In genomic region chr10:73772280-73773151, GRCh38 we compare ENCODE assay signal across 1 cellular context.
TF ChIP-seq lines count a peak whose summit lies in the region.

No MANE protein-coding gene starts in this region.

TF ChIP-seq in H1, 55 proteins besides CTCF, POLR2A, EP300 and RAD21 (continued from another document):
- 0 out of 2 replicates have a peak, but pooled peaks have one; percentile 9 for TF ChIP-seq E2F6 (IDR thresholded peaks at IDR 0.05)
- 0 out of 4 replicates have a peak, but pooled peaks have one; percentile 26 to 86 for TF ChIP-seq HDAC2 (IDR thresholded peaks at IDR 0.05; ENCODE audit: borderline replicate concordance in 1 of 2, low read depth in 2 of 2, low read length in 2 of 2)
- no peak for TF ChIP-seq USF2 (IDR thresholded peaks at IDR 0.05; ENCODE audit: low read length)
- TF ChIP-seq SIN3A (conservative IDR thresholded peaks at IDR 0.05 in 1 of 2, IDR thresholded peaks at IDR 0.05 in 1 of 2; ENCODE audit: low read depth in 1 of 2, low read length in 2 of 2), result peak; percentile 23 to 71; a peak in 1 of 4 replicates
- peak; percentile 53; the same call in 1 of the 2 replicates for TF ChIP-seq POLR2AphosphoS5 (IDR thresholded peaks at IDR 0.05; ENCODE audit: low read depth, low read length)
- TF ChIP-seq KDM1A (IDR thresholded peaks at IDR 0.05; ENCODE audit: borderline replicate concordance, low read length), result peak; percentile 24; the same call in 1 of the 2 replicates
- TF ChIP-seq ASH2L (IDR thresholded peaks at IDR 0.05; ENCODE audit: low read length), result peak; percentile 94
- TF ChIP-seq MAX (IDR thresholded peaks at IDR 0.05), result peak; percentile 48; the same call in 1 of the 2 replicates
- TF ChIP-seq MAFK (IDR thresholded peaks at IDR 0.05; ENCODE audit: low read depth, low read length), result no peak
- no peak for TF ChIP-seq BRCA1 (IDR thresholded peaks at IDR 0.05; ENCODE audit: low read depth, low read length)
- TF ChIP-seq PHF8 (conservative IDR thresholded peaks at IDR 0.05; ENCODE audit: low read depth, low read length), result peak; percentile 74
- TF ChIP-seq RXRA (IDR thresholded peaks at IDR 0.05; ENCODE audit: insufficient read depth, low read depth, low read length), result no peak
- peak; percentile 88; the same call in 1 of the 2 replicates for TF ChIP-seq RBBP5 (IDR thresholded peaks at IDR 0.05; ENCODE audit: borderline replicate concordance, low read depth, low read length)
- no peak for TF ChIP-seq JUN (IDR thresholded peaks at IDR 0.05; ENCODE audit: low read depth, low read length)
- TF ChIP-seq YY1 (IDR thresholded peaks at IDR 0.05; ENCODE audit: low read depth, low read length), result peak; percentile 79
- 0 out of 2 replicates have a peak, but pooled peaks have one; percentile 11 for TF ChIP-seq ATF3 (IDR thresholded peaks at IDR 0.05; ENCODE audit: insufficient read depth, low read depth, low read length)
- TF ChIP-seq BACH1 (IDR thresholded peaks at IDR 0.05; ENCODE audit: low read length), result peak; percentile 21; the same call in 1 of the 2 replicates
- 0 out of 2 replicates have a peak, but pooled peaks have one; percentile 76 for TF ChIP-seq SP4 (IDR thresholded peaks at IDR 0.05; ENCODE audit: low read length)
- TF ChIP-seq TAF1 (IDR thresholded peaks at IDR 0.05; ENCODE audit: low read depth, low read length), result peak; percentile 63; the same call in 1 of the 2 replicates
- peak; percentile 48 for TF ChIP-seq TAF7 (optimal IDR thresholded peaks at IDR 0.05; ENCODE audit: borderline replicate concordance, low read depth, low read length)
- peak; percentile 95 for TF ChIP-seq KDM4A (IDR thresholded peaks at IDR 0.05; ENCODE audit: low read depth, low read length, severe bottlenecking)
- no peak for TF ChIP-seq SRF (IDR thresholded peaks at IDR 0.05; ENCODE audit: low read depth, low read length)
- TF ChIP-seq CTBP2 (IDR thresholded peaks at IDR 0.05; ENCODE audit: borderline replicate concordance, insufficient read depth, insufficient read length, low read length), result peak; percentile 40
- 0 out of 2 replicates have a peak, but pooled peaks have one; percentile 31 for TF ChIP-seq KDM5A (IDR thresholded peaks at IDR 0.05; ENCODE audit: low read length)
- TF ChIP-seq TBP (IDR thresholded peaks at IDR 0.05; ENCODE audit: low read depth, low read length), result peak; percentile 54; the same call in 1 of the 2 replicates
